In the genomic region with DNA sequence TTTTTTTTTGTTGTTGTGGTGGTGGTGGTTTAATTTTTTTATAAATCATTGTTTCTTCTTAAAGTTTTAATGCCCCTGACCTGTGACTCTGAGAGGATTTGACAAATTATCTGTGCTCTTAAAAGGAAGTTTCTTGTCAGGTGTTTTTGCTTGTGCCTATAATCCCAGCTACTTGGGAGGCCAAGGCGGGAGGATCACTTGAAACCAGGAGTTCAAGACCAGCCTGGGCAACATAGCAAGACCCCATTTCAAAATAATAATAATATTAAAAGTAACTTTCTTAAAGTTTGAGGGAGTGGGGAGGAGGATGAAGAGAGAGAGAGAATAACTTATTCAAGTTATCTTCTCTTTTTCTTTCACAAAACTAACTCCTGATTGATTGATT, we compare ENCODE assay signal across 16 cellular contexts. TPM values are rescaled to one million over a fixed set of nuclear protein-coding genes. Genes with fewer than 3 reads are reported as not detected.
DNase-seq lines count a peak whose midpoint lies in the region; ATAC-seq and TF ChIP-seq lines count a peak whose summit lies in the region.
"Had no signal": no experiment of that assay in that cellular context is flagged by ENCODE, and none has a peak within 500 bp of the region (broad histone marks: within the 10 kb centered on the region; RNA-seq: fewer than 3 reads in every experiment).

No MANE protein-coding gene starts in this region.

- H3K9me2 ChIP-seq in SK-N-SH, result no peaks in the 10 kb centered on the region

- H3K4me2 ChIP-seq in SK-N-SH, result peak overlapping the region; percentile 21; the same call in 1 of the 2 replicates
- no peak overlapping the region for H3K4me2 ChIP-seq in mesenchymal stem cell (ENCODE audit: low read length, poor library complexity, severe bottlenecking)

- H2BK120ac ChIP-seq in mesenchymal stem cell (ENCODE audit: low read depth, low read length), result no peak overlapping the region

- no peaks in the 10 kb centered on the region for H3K79me2 ChIP-seq in SK-N-SH (ENCODE audit: insufficient read depth)

- H3K27me3 Mint-ChIP-seq in CD8-positive, alpha-beta memory T cell, result peaks cover 0 to 2% of the 10 kb centered on the region in 2 donors
- no peaks in the 10 kb centered on the region for H3K27me3 Mint-ChIP-seq in activated CD8-positive, alpha-beta T cell treated with anti-CD3 and anti-CD28 coated beads for 36 hours

- H3F3A ChIP-seq in SK-N-SH (replicated peaks; ENCODE audit: insufficient read depth), result no peaks in the 10 kb centered on the region

- H2AK5ac ChIP-seq in mesenchymal stem cell (ENCODE audit: low read length, severe bottlenecking), result peak overlapping the region; percentile 49

- H3K36me3 Mint-ChIP-seq in CD8-positive, alpha-beta memory T cell, result no peaks in the 10 kb centered on the region
- peaks cover 2% of the 10 kb centered on the region for H3K36me3 Mint-ChIP-seq in activated CD8-positive, alpha-beta T cell treated with anti-CD3 and anti-CD28 coated beads for 36 hours (ENCODE audit: low read depth)

- H3K9ac ChIP-seq in SK-N-SH, result no peak overlapping the region
- no peak overlapping the region for H3K9ac ChIP-seq in mesenchymal stem cell (ENCODE audit: low read length)

- H3K27ac ChIP-seq in SK-N-SH (ENCODE audit: low read depth in 2 of 2, low read length in 1 of 2), result peak overlapping the region in 1 of 2 experiments; percentile 51; a peak in 1 of 4 replicates
- H3K27ac ChIP-seq in CD8-positive, alpha-beta memory T cell (ENCODE audit: low read depth, low read length), result no peak overlapping the region
- peak overlapping the region; percentile 74 for H3K27ac ChIP-seq in mesenchymal stem cell (ENCODE audit: low read length, poor library complexity, severe bottlenecking)
- H3K27ac ChIP-seq: sigmoid colon, thoracic aorta had no signal

- in situ Hi-C loops in HAP-1 (cut with MboI; ENCODE audit: low sequenced_read_pairs), result no loop called here

- no peaks in the 10 kb centered on the region for H3K9me3 ChIP-seq in SK-N-SH
- no peaks in the 10 kb centered on the region for H3K9me3 ChIP-seq in CD8-positive, alpha-beta memory T cell (ENCODE audit: low read length)
- no peaks in the 10 kb centered on the region for H3K9me3 ChIP-seq in mesenchymal stem cell (ENCODE audit: control insufficient read depth, low read length)
- H3K9me3 ChIP-seq in HAP-1, result no peaks in the 10 kb centered on the region
- H3K9me3 ChIP-seq: sigmoid colon, thoracic aorta had no signal

- H4K8ac ChIP-seq in mesenchymal stem cell (ENCODE audit: low read length), result no peak overlapping the region

- H3K36me3 ChIP-seq in SK-N-SH (replicated peaks in 1 of 2; ENCODE audit: control insufficient read depth in 1 of 2, insufficient read depth in 2 of 2, low read length in 1 of 2), result no peaks in the 10 kb centered on the region
- H3K36me3 ChIP-seq in CD8-positive, alpha-beta memory T cell (ENCODE audit: insufficient read depth, low read length), result no peaks in the 10 kb centered on the region
- H3K36me3 ChIP-seq in mesenchymal stem cell (ENCODE audit: control insufficient read depth in 1 of 2, insufficient read depth in 2 of 2, low read depth in 1 of 2, low read length in 2 of 2), result no peaks in the 10 kb centered on the region
- no peaks in the 10 kb centered on the region for H3K36me3 ChIP-seq in HAP-1 (replicated peaks)
- H3K36me3 ChIP-seq: thoracic aorta had no signal

- no peak for ATAC-seq in SK-N-SH treated with all-trans-retinoic acid at 6 μM for 48 hours
- ATAC-seq in activated CD8-positive, alpha-beta T cell treated with anti-CD3 and anti-CD28 coated beads for 36 hours, result no peak

- peaks cover 59 to 79% (median 67%) of the 10 kb centered on the region in 3 donors for H3K4me1 Mint-ChIP-seq in CD8-positive, alpha-beta memory T cell
- H3K4me1 Mint-ChIP-seq in activated CD8-positive, alpha-beta T cell treated with anti-CD3 and anti-CD28 coated beads for 36 hours (ENCODE audit: low read depth), result peaks cover 65% of the 10 kb centered on the region

- H3K27ac Mint-ChIP-seq in CD8-positive, alpha-beta memory T cell, result peak overlapping the region; percentile 78 to 94 (median 87)
- peak overlapping the region; percentile 89 for H3K27ac Mint-ChIP-seq in activated CD8-positive, alpha-beta T cell treated with anti-CD3 and anti-CD28 coated beads for 36 hours

- H3K27me3 ChIP-seq in SK-N-SH (ENCODE audit: insufficient read depth), result no peaks in the 10 kb centered on the region
- no peaks in the 10 kb centered on the region for H3K27me3 ChIP-seq in CD8-positive, alpha-beta memory T cell (ENCODE audit: insufficient read depth, low read length, poor library complexity, severe bottlenecking)
- H3K27me3 ChIP-seq in mesenchymal stem cell (ENCODE audit: control insufficient read depth in 1 of 2, insufficient read depth in 1 of 2, low read length in 2 of 2), result no peaks in the 10 kb centered on the region
- H3K27me3 ChIP-seq in HAP-1 (ENCODE audit: low read depth), result no peaks in the 10 kb centered on the region
- H3K27me3 ChIP-seq: sigmoid colon had no signal

- H4K91ac ChIP-seq in mesenchymal stem cell (ENCODE audit: low read length), result no peak overlapping the region

- no peak for TF ChIP-seq RAD21 in SK-N-SH (IDR thresholded peaks at IDR 0.05; ENCODE audit: low read length)

- H3K4me3 ChIP-seq in SK-N-SH (ENCODE audit: low read depth in 2 of 2, low read length in 1 of 2), result no peak overlapping the region
- no peak overlapping the region for H3K4me3 ChIP-seq in CD8-positive, alpha-beta memory T cell (ENCODE audit: low read length)
- no peak overlapping the region for H3K4me3 ChIP-seq in mesenchymal stem cell (ENCODE audit: insufficient read depth in 1 of 2, low read depth in 1 of 2, low read length in 2 of 2)
- no peak overlapping the region for H3K4me3 ChIP-seq in HAP-1
- H3K4me3 ChIP-seq: lung, sigmoid colon, thoracic aorta had no signal

- H3K79me1 ChIP-seq in mesenchymal stem cell (replicated peaks; ENCODE audit: low read length, poor library complexity, severe bottlenecking), result no peaks in the 10 kb centered on the region

- H2BK5ac ChIP-seq in mesenchymal stem cell (ENCODE audit: low read depth, low read length, poor library complexity, severe bottlenecking), result no peak overlapping the region

- POLR2A ChIA-PET in SK-N-SH (lab: Yijun Ruan, JAX), result no interaction called here
- POLR2A ChIA-PET in CD8-positive, alpha-beta memory T cell (lab: Charles Lee), result interaction anchor here (1.2 to 4.0 kb wide), 3 partner anchors 13 to 170 kb away, joined by 3 to 18 read pairs (median 4); partner anchors contain the start of genes ERMP1 and RANBP6
- POLR2A ChIA-PET in activated CD8-positive, alpha-beta T cell treated with anti-CD3 and anti-CD28 coated beads for 36 hours (lab: Charles Lee), result interaction anchor here (0.9 to 1.8 kb wide), 2 partner anchors 9 to 33 kb away, joined by 4 to 8 read pairs; no protein-coding TSS in a partner anchor

- H2AFZ ChIP-seq in SK-N-SH (ENCODE audit: low read depth) (no peak overlapping the region; the same call in 1 of the 2 replicates), mesenchymal stem cell (ENCODE audit: low read depth, low read length) (no peak overlapping the region)

- no peak overlapping the region for H3K14ac ChIP-seq in mesenchymal stem cell (ENCODE audit: low read length in 2 of 2)

- H3K23ac ChIP-seq in mesenchymal stem cell (ENCODE audit: low read length in 2 of 2), result no peak overlapping the region

- CTCF ChIA-PET in SK-N-SH (lab: Yijun Ruan, JAX), result interaction anchor here (4.1 kb wide), 1 partner anchor 12 kb away, joined by 23 read pairs; the partner anchor contains the start of gene ERMP1
- CTCF ChIA-PET in CD8-positive, alpha-beta memory T cell (lab: Charles Lee), result interaction anchor here (0.7 to 5.0 kb wide), 2 partner anchors 12 to 204 kb away, joined by 3 to 44 read pairs; partner anchors contain the start of gene ERMP1
- CTCF ChIA-PET in activated CD8-positive, alpha-beta T cell treated with anti-CD3 and anti-CD28 coated beads for 36 hours (lab: Charles Lee), result interaction anchor here (0.9 to 12.3 kb wide), 4 partner anchors 9 to 42 kb away, joined by 3 to 124 read pairs (median 4); partner anchors contain the start of gene ERMP1

- H4K20me1 ChIP-seq in SK-N-SH (ENCODE audit: insufficient read depth), result no peaks in the 10 kb centered on the region

- H3K4me1 ChIP-seq in SK-N-SH (ENCODE audit: control insufficient read depth in 1 of 2, insufficient read depth in 2 of 2, low read depth in 1 of 2, low read length in 1 of 2) (peaks cover 6 to 7% of the 10 kb centered on the region in 2 experiments; a peak in 2 of 4 replicates), mesenchymal stem cell (ENCODE audit: control insufficient read depth, insufficient read depth, low read depth, low read length) (peaks cover 12% of the 10 kb centered on the region), HAP-1 (no peaks in the 10 kb centered on the region)
- peaks cover 55% of the 10 kb centered on the region for H3K4me1 ChIP-seq in CD8-positive, alpha-beta memory T cell (ENCODE audit: insufficient read depth, low read length)
- H3K4me1 ChIP-seq: sigmoid colon had no signal

- intact Hi-C loops in activated CD8-positive, alpha-beta T cell treated with anti-CD3 and anti-CD28 coated beads for 36 hours (cut with micrococcal nuclease), result no loop called here

- H2BK15ac ChIP-seq in mesenchymal stem cell (ENCODE audit: low read depth, poor library complexity, severe bottlenecking), result no peak overlapping the region

- H2BK12ac ChIP-seq in mesenchymal stem cell (ENCODE audit: low read length in 2 of 2), result no peak overlapping the region

- peak overlapping the region in 1 of 2 experiments; percentile 76 for H3K18ac ChIP-seq in mesenchymal stem cell (ENCODE audit: low read depth in 1 of 2, low read length in 2 of 2)

- H3K9me3 Mint-ChIP-seq in CD8-positive, alpha-beta memory T cell, result no peaks in the 10 kb centered on the region
- peaks cover 2% of the 10 kb centered on the region for H3K9me3 Mint-ChIP-seq in activated CD8-positive, alpha-beta T cell treated with anti-CD3 and anti-CD28 coated beads for 36 hours

- H3K4ac ChIP-seq in mesenchymal stem cell (ENCODE audit: low read depth in 1 of 2, low read length in 2 of 2), result peak overlapping the region in 1 of 2 experiments; percentile 27

- peak overlapping the region; percentile 23 to 81 (median 72) for H3K4me3 Mint-ChIP-seq in CD8-positive, alpha-beta memory T cell
- H3K4me3 Mint-ChIP-seq in activated CD8-positive, alpha-beta T cell treated with anti-CD3 and anti-CD28 coated beads for 36 hours, result peak overlapping the region; percentile 51

- DNase-seq in SK-N-SH (no peak), mesenchymal stem cell (no peak), HuH-7 (ENCODE audit: low spot score) (no peak), HAP-1 (ENCODE audit: low spot score in 2 of 2) (no peak)
- DNase-seq in CD8-positive, alpha-beta memory T cell, result no peak
- no peak for DNase-seq in activated CD8-positive, alpha-beta T cell treated with anti-CD3 and anti-CD28 coated beads for 36 hours
- no peak for DNase-seq in stimulated activated CD4-positive, alpha-beta T cell treated with anti-CD3 and anti-CD28 coated beads, Interleukin-12 subunit alpha, Interleukin-12 subunit beta, amount 100 ng/mL, for 4 hours
- DNase-seq: cerebellar nuclear complex, SIG-M5, sigmoid colon had no signal

- WGBS in SK-N-SH (ENCODE audit: low lambda C conversion rate), result 85% methylated on average over 1 of the region's 1 CpG
- WGBS in mesenchymal stem cell, result no CpG with 5 or more reads among the region's 1 CpG

- no peak for TF ChIP-seq EP300 in SK-N-SH (IDR thresholded peaks at IDR 0.05; ENCODE audit: borderline replicate concordance in 1 of 2, low read depth in 1 of 2, low read length in 1 of 2)

- no peak for TF ChIP-seq CTCF in SK-N-SH (IDR thresholded peaks at IDR 0.05)
- TF ChIP-seq CTCF in activated CD8-positive, alpha-beta T cell treated with anti-CD3 and anti-CD28 coated beads for 36 hours (IDR thresholded peaks at IDR 0.05), result no peak

RNA-seq across cellular contexts. Expression of gene ERMP1, which starts 12.2 kb away (rescaled TPM):
- 5.9 and 6.4 TPM in 2 replicates for polyA plus RNA-seq in SK-N-SH (2012; rRNA removed)
- polyA plus RNA-seq in SK-N-SH (2012; cell fraction: cytosol; rRNA removed), result 7.3 and 7.9 TPM in 2 replicates
- polyA plus RNA-seq in SK-N-SH (2012; cell fraction: nucleus; rRNA removed), result 5.6 and 6.4 TPM in 2 replicates
- 1 to 10 TPM; 8.6 to 10.0 TPM for total RNA-seq in CD8-positive, alpha-beta memory T cell
- 17.2 TPM for polyA plus RNA-seq in CD8-positive, alpha-beta memory T cell
- total RNA-seq in activated CD8-positive, alpha-beta T cell treated with anti-CD3 and anti-CD28 coated beads for 36 hours, result 10 to 100 TPM; 14.7 to 15.9 TPM
- 28.3 TPM for polyA plus RNA-seq in mesenchymal stem cell (2013, experiment 1 of 2)
- polyA plus RNA-seq in mesenchymal stem cell (2013, experiment 2 of 2), result 29.1 TPM

RNA-seq across cellular contexts. Expression of gene MLANA, which starts 45.5 kb away (rescaled TPM):
- not detected in 2 replicates for polyA plus RNA-seq in SK-N-SH (2012; rRNA removed)
- not detected in 2 replicates for polyA plus RNA-seq in SK-N-SH (2012; cell fraction: cytosol; rRNA removed)
- polyA plus RNA-seq in SK-N-SH (2012; cell fraction: nucleus; rRNA removed), result not detected in 2 replicates
- not detected for total RNA-seq in CD8-positive, alpha-beta memory T cell
- polyA plus RNA-seq in CD8-positive, alpha-beta memory T cell, result not detected
- total RNA-seq in activated CD8-positive, alpha-beta T cell treated with anti-CD3 and anti-CD28 coated beads for 36 hours, result not detected
- polyA plus RNA-seq in mesenchymal stem cell (2013, experiment 1 of 2), result not detected
- not detected for polyA plus RNA-seq in mesenchymal stem cell (2013, experiment 2 of 2)
- total RNA-seq: Daoy, epithelial cell of proximal tubule, glomerular endothelial cell, lung, sigmoid colon, thoracic aorta had no signal
- polyA plus RNA-seq: lung, sigmoid colon had no signal
